1 cellular context compared by ENCODE assay signal in the genomic region with DNA sequence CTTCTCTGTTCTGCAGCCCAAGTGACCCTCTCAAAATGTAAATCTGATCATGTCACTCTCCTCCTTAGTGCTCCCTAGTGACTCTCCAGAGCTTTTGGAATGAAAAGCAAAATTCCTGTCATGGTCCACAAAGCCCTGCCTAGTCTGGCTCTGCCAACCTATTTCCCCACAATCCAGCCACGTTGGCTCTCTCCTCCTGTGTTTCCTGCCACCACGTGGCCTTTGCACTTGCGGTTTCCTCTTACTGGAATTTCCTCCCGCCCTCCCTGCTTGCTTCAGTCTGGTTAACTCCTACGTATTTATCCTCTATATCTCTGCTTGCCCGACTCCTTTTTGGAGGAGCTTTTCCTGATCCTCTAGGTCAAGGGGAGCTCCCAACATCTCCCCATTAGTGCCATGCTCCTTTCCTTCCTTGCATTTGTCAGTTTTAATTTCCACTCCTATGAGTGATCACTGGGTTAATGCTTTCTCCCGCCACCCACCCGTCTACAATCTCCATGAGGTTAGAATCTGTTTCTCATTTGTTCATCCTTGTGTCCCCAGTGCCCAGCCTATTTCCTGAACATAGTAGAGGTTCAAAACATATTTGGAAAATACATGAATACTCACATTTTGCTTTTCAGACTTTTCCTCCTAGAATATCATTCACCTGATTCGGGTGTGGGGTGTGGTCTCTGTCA.
A peak's percentile ranks its signal among the peaks of the same experiment; 100 is the strongest.
TF ChIP-seq lines count a peak whose summit lies in the region.

No MANE protein-coding gene starts in this region.

TF ChIP-seq in K562, 482 proteins besides CTCF, POLR2A, EP300 and RAD21 (continued from another document and continues in another):
- TF ChIP-seq THAP12 (CRISPR knock-in tag; IDR thresholded peaks at IDR 0.05), result no peak
- no peak for TF ChIP-seq ZNF280B (CRISPR knock-in tag; IDR thresholded peaks at IDR 0.05)
- peak; percentile 85 for TF ChIP-seq L3MBTL2 (IDR thresholded peaks at IDR 0.05)
- TF ChIP-seq ZNF445 (CRISPR knock-in tag; IDR thresholded peaks at IDR 0.05; ENCODE audit: low read depth), result no peak
- no peak for TF ChIP-seq PKNOX1 (IDR thresholded peaks at IDR 0.05)
- no peak for TF ChIP-seq PHF20 (IDR thresholded peaks at IDR 0.05; ENCODE audit: partially characterized antibody)
- no peak for TF ChIP-seq PYGO2 (tag; IDR thresholded peaks at IDR 0.05)
- TF ChIP-seq KAT2B (IDR thresholded peaks at IDR 0.05; ENCODE audit: low read depth, low read length), result no peak
- no peak for TF ChIP-seq HMG20B (CRISPR knock-in tag; IDR thresholded peaks at IDR 0.05)
- peak; percentile 69 for TF ChIP-seq CREB3L1 (IDR thresholded peaks at IDR 0.05; ENCODE audit: borderline replicate concordance, low read depth)
- TF ChIP-seq BHLHE40 (IDR thresholded peaks at IDR 0.05; ENCODE audit: low read length), result no peak
- 0 out of 2 replicates have a peak, but pooled peaks have one; percentile 11 for TF ChIP-seq CBFA2T2 (conservative IDR thresholded peaks at IDR 0.05)
- TF ChIP-seq, protein P1, sequence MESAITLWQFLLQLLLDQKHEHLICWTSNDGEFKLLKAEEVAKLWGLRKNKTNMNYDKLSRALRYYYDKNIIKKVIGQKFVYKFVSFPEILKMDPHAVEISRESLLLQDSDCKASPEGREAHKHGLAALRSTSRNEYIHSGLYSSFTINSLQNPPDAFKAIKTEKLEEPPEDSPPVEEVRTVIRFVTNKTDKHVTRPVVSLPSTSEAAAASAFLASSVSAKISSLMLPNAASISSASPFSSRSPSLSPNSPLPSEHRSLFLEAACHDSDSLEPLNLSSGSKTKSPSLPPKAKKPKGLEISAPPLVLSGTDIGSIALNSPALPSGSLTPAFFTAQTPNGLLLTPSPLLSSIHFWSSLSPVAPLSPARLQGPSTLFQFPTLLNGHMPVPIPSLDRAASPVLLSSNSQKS (CRISPR knock-in tag; IDR thresholded peaks at IDR 0.05), result no peak
- TF ChIP-seq HOXB6 (CRISPR knock-in tag; IDR thresholded peaks at IDR 0.05; ENCODE audit: borderline replicate concordance), result no peak
- TF ChIP-seq SRSF9 (IDR thresholded peaks at IDR 0.05; ENCODE audit: borderline replicate concordance, low read depth, low read length), result no peak
- TF ChIP-seq RERE (CRISPR knock-in tag; IDR thresholded peaks at IDR 0.05; ENCODE audit: borderline replicate concordance), result no peak
- TF ChIP-seq ZNF561 (CRISPR knock-in tag; conservative IDR thresholded peaks at IDR 0.05), result no peak
- TF ChIP-seq U2AF2 (optimal IDR thresholded peaks at IDR 0.05; ENCODE audit: low read depth, low read length), result no peak
- no peak for TF ChIP-seq FIP1L1 (IDR thresholded peaks at IDR 0.05; ENCODE audit: low read depth, low read length, poor library complexity, severe bottlenecking)
- TF ChIP-seq ZNF780A (CRISPR knock-in tag; IDR thresholded peaks at IDR 0.05), result no peak
- TF ChIP-seq TCFL5 (CRISPR knock-in tag; conservative IDR thresholded peaks at IDR 0.05), result no peak
- no peak for TF ChIP-seq ZNF586 (CRISPR knock-in tag; conservative IDR thresholded peaks at IDR 0.05)
- TF ChIP-seq ZNF282 (CRISPR knock-in tag; IDR thresholded peaks at IDR 0.05), result no peak
- peak; percentile 51; the same call in 1 of the 2 replicates for TF ChIP-seq CBFA2T3 (IDR thresholded peaks at IDR 0.05)
- TF ChIP-seq CEBPG (CRISPR knock-in tag; IDR thresholded peaks at IDR 0.05), result no peak
- TF ChIP-seq CEBPG (tag; conservative IDR thresholded peaks at IDR 0.05 in 1 of 2, IDR thresholded peaks at IDR 0.05 in 1 of 2), result peak in 1 of 2 experiments; percentile 6; a peak in 1 of 4 replicates
- TF ChIP-seq, protein P2, sequence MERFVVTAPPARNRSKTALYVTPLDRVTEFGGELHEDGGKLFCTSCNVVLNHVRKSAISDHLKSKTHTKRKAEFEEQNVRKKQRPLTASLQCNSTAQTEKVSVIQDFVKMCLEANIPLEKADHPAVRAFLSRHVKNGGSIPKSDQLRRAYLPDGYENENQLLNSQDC (CRISPR knock-in tag; IDR thresholded peaks at IDR 0.05), result no peak
- TF ChIP-seq FOXJ3 (CRISPR knock-in tag; IDR thresholded peaks at IDR 0.05), result no peak
- no peak for TF ChIP-seq MTA3 (IDR thresholded peaks at IDR 0.05; ENCODE audit: borderline replicate concordance)
- TF ChIP-seq MAFF (IDR thresholded peaks at IDR 0.05; ENCODE audit: low read length), result no peak
- TF ChIP-seq MCM7 (IDR thresholded peaks at IDR 0.05), result no peak
- TF ChIP-seq NONO (IDR thresholded peaks at IDR 0.05; ENCODE audit: low read depth in 2 of 2, low read length in 1 of 2), result no peak
- TF ChIP-seq PTRF (tag; IDR thresholded peaks at IDR 0.05), result no peak
- TF ChIP-seq ZNF143 (CRISPR knock-in tag; IDR thresholded peaks at IDR 0.05), result no peak
- no peak for TF ChIP-seq MEIS2 (IDR thresholded peaks at IDR 0.05; ENCODE audit: partially characterized antibody)
- no peak for TF ChIP-seq GATAD2A (IDR thresholded peaks at IDR 0.05)
- TF ChIP-seq SMC3 (conservative IDR thresholded peaks at IDR 0.05; ENCODE audit: insufficient read depth, low read depth, low read length), result no peak
- TF ChIP-seq CREB3 (tag; conservative IDR thresholded peaks at IDR 0.05; ENCODE audit: low read depth), result no peak
- TF ChIP-seq MCM2 (IDR thresholded peaks at IDR 0.05; ENCODE audit: low read depth), result no peak
- no peak for TF ChIP-seq HIVEP1 (CRISPR knock-in tag; IDR thresholded peaks at IDR 0.05)
- TF ChIP-seq ATF4 (CRISPR knock-in tag; IDR thresholded peaks at IDR 0.05), result no peak
- no peak for TF ChIP-seq SMAD1 (IDR thresholded peaks at IDR 0.05; ENCODE audit: low read depth, low read length, partially characterized antibody)
- no peak for TF ChIP-seq IFI16 (CRISPR knock-in tag; IDR thresholded peaks at IDR 0.05)
- no peak for TF ChIP-seq KLF6 (CRISPR knock-in tag; IDR thresholded peaks at IDR 0.05; ENCODE audit: borderline replicate concordance)
- TF ChIP-seq FOSL1 (tag; conservative IDR thresholded peaks at IDR 0.05), result no peak
- no peak for TF ChIP-seq MXI1 (IDR thresholded peaks at IDR 0.05; ENCODE audit: low read depth, low read length)
- no peak for TF ChIP-seq ZZZ3 (IDR thresholded peaks at IDR 0.05)
- no peak for TF ChIP-seq CAMTA2 (CRISPR knock-in tag; conservative IDR thresholded peaks at IDR 0.05)
- no peak for TF ChIP-seq KAT8 (IDR thresholded peaks at IDR 0.05; ENCODE audit: low read depth)
- no peak for TF ChIP-seq MTF1 (CRISPR knock-in tag; IDR thresholded peaks at IDR 0.05; ENCODE audit: borderline replicate concordance)
- no peak for TF ChIP-seq BCOR (IDR thresholded peaks at IDR 0.05)
